In genomic region chr17:751269-752001, GRCh38 we compare ENCODE assay signal across 1 cellular context.
TF ChIP-seq lines count a peak whose summit lies in the region.

No MANE protein-coding gene starts in this region.

TF ChIP-seq in HEK293, 187 proteins besides CTCF, POLR2A, EP300 and RAD21 (continued from another document):
- TF ChIP-seq, protein P1, sequence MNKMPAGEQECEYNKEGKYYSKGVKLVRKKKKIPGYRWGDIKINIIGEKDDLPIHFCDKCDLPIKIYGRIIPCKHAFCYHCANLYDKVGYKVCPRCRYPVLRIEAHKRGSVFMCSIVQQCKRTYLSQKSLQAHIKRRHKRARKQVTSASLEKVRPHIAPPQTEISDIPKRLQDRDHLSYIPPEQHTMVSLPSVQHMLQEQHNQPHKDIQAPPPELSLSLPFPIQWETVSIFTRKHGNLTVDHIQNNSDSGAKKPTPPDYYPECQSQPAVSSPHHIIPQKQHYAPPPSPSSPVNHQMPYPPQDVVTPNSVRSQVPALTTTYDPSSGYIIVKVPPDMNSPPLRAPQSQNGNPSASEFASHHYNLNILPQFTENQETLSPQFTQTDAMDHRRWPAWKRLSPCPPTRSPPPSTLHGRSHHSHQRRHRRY (tag by site-specific recombination; IDR thresholded peaks at IDR 0.05): no peak
- TF ChIP-seq ZNF629 (tag by site-specific recombination; IDR thresholded peaks at IDR 0.05) (0 out of 2 replicates have a peak, but pooled peaks have one; percentile 26), ZNF560 (tag by site-specific recombination; IDR thresholded peaks at IDR 0.05; ENCODE audit: borderline replicate concordance) (no peak), ZNF132 (tag by site-specific recombination; IDR thresholded peaks at IDR 0.05; ENCODE audit: borderline replicate concordance) (no peak), ZBTB8A (tag by site-specific recombination; IDR thresholded peaks at IDR 0.05) (no peak; the same call in 1 of the 2 replicates), ZNF580 (tag by site-specific recombination; IDR thresholded peaks at IDR 0.05) (no peak), ZNF23 (tag by site-specific recombination; IDR thresholded peaks at IDR 0.05; ENCODE audit: borderline replicate concordance) (no peak), HIC1 (tag by site-specific recombination; IDR thresholded peaks at IDR 0.05) (no peak), KLF17 (tag by site-specific recombination; IDR thresholded peaks at IDR 0.05) (peak; percentile 28; the same call in 1 of the 2 replicates), ZNF843 (tag by site-specific recombination; IDR thresholded peaks at IDR 0.05) (no peak), ZNF596 (tag by site-specific recombination; IDR thresholded peaks at IDR 0.05) (no peak), ZBTB17 (tag by site-specific recombination; IDR thresholded peaks at IDR 0.05) (no peak; the same call in 1 of the 2 replicates), ZNF169 (tag by site-specific recombination; IDR thresholded peaks at IDR 0.05) (no peak)
- TF ChIP-seq, protein P2, sequence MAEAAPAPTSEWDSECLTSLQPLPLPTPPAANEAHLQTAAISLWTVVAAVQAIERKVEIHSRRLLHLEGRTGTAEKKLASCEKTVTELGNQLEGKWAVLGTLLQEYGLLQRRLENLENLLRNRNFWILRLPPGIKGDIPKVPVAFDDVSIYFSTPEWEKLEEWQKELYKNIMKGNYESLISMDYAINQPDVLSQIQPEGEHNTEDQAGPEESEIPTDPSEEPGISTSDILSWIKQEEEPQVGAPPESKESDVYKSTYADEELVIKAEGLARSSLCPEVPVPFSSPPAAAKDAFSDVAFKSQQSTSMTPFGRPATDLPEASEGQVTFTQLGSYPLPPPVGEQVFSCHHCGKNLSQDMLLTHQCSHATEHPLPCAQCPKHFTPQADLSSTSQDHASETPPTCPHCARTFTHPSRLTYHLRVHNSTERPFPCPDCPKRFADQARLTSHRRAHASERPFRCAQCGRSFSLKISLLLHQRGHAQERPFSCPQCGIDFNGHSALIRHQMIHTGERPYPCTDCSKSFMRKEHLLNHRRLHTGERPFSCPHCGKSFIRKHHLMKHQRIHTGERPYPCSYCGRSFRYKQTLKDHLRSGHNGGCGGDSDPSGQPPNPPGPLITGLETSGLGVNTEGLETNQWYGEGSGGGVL (tag by site-specific recombination; IDR thresholded peaks at IDR 0.05): no peak
- TF ChIP-seq, protein P3, sequence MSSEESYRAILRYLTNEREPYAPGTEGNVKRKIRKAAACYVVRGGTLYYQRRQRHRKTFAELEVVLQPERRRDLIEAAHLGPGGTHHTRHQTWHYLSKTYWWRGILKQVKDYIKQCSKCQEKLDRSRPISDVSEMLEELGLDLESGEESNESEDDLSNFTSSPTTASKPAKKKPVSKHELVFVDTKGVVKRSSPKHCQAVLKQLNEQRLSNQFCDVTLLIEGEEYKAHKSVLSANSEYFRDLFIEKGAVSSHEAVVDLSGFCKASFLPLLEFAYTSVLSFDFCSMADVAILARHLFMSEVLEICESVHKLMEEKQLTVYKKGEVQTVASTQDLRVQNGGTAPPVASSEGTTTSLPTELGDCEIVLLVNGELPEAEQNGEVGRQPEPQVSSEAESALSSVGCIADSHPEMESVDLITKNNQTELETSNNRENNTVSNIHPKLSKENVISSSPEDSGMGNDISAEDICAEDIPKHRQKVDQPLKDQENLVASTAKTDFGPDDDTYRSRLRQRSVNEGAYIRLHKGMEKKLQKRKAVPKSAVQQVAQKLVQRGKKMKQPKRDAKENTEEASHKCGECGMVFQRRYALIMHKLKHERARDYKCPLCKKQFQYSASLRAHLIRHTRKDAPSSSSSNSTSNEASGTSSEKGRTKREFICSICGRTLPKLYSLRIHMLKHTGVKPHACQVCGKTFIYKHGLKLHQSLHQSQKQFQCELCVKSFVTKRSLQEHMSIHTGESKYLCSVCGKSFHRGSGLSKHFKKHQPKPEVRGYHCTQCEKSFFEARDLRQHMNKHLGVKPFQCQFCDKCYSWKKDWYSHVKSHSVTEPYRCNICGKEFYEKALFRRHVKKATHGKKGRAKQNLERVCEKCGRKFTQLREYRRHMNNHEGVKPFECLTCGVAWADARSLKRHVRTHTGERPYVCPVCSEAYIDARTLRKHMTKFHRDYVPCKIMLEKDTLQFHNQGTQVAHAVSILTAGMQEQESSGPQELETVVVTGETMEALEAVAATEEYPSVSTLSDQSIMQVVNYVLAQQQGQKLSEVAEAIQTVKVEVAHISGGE (tag by site-specific recombination; conservative IDR thresholded peaks at IDR 0.05; ENCODE audit: low read depth): no peak
- TF ChIP-seq, protein P4, sequence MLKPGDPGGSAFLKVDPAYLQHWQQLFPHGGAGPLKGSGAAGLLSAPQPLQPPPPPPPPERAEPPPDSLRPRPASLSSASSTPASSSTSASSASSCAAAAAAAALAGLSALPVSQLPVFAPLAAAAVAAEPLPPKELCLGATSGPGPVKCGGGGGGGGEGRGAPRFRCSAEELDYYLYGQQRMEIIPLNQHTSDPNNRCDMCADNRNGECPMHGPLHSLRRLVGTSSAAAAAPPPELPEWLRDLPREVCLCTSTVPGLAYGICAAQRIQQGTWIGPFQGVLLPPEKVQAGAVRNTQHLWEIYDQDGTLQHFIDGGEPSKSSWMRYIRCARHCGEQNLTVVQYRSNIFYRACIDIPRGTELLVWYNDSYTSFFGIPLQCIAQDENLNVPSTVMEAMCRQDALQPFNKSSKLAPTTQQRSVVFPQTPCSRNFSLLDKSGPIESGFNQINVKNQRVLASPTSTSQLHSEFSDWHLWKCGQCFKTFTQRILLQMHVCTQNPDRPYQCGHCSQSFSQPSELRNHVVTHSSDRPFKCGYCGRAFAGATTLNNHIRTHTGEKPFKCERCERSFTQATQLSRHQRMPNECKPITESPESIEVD (tag by site-specific recombination; IDR thresholded peaks at IDR 0.05): no peak
TF ChIP-seq in HEK293: peak in this region for 17.
